Comparison of ENCODE assay signal across 1 cellular context in genomic region chr3:171384101-171384891, GRCh38.
TF ChIP-seq lines count a peak whose summit lies in the region.

No MANE protein-coding gene starts in this region.

TF ChIP-seq in SK-N-SH treated with all-trans-retinoic acid at 6 μM for 48 hours, 23 proteins besides CTCF, POLR2A, EP300 and RAD21 (continued from another document):
- TF ChIP-seq OSR1 (CRISPR knock-in tag; IDR thresholded peaks at IDR 0.05), result no peak
- TF ChIP-seq TSHZ2 (CRISPR knock-in tag; IDR thresholded peaks at IDR 0.05), result no peak
- TF ChIP-seq CSDC2 (CRISPR knock-in tag; IDR thresholded peaks at IDR 0.05), result no peak
- TF ChIP-seq ESRRG (CRISPR knock-in tag; IDR thresholded peaks at IDR 0.05), result no peak
- TF ChIP-seq SNAI2 (CRISPR knock-in tag; IDR thresholded peaks at IDR 0.05), result no peak
- no peak for TF ChIP-seq CSRNP3 (CRISPR knock-in tag; IDR thresholded peaks at IDR 0.05)
